In genomic region chr14:101796479-101796878, GRCh38 we compare ENCODE assay signal across 19 cellular contexts. TPM values are rescaled to one million over a fixed set of nuclear protein-coding genes. Genes with fewer than 3 reads are reported as not detected.
DNase-seq lines count a peak whose midpoint lies in the region; ATAC-seq and TF ChIP-seq lines count a peak whose summit lies in the region.
"Had no signal": no experiment of that assay in that cellular context is flagged by ENCODE, and none has a peak within 500 bp of the region (broad histone marks: within the 10 kb centered on the region; RNA-seq: fewer than 3 reads in every experiment).

No MANE protein-coding gene starts in this region.

- ATAC-seq in Right ventricle myocardium superior (ENCODE audit: poor library complexity): peak; percentile 9
- ATAC-seq in WTC11: no peak; the same call in 1 of the 2 replicates
- peak; percentile 25 for ATAC-seq in upper lobe of right lung
- ATAC-seq in activated CD8-positive, alpha-beta T cell treated with anti-CD3 and anti-CD28 coated beads, Interleukin-2, amount 10 ng/mL, durations not matched to agents 7 days and 5 days: no peak
- no peak for ATAC-seq in CD4-positive, alpha-beta T cell (ENCODE audit: poor library complexity)
- ATAC-seq: GM23338, HCT116, K562 had no signal

- H3K9me3 ChIP-seq in right atrium auricular region (no peaks in the 10 kb centered on the region), muscle layer of colon (ENCODE audit: low read length) (no peaks in the 10 kb centered on the region), upper lobe of right lung (no peaks in the 10 kb centered on the region)
- H3K9me3 ChIP-seq in CD4-positive, alpha-beta T cell (ENCODE audit: control insufficient read depth, low read length): peaks cover 3% of the 10 kb centered on the region

- H3K4me1 ChIP-seq in right atrium auricular region: peaks cover 0 to 8% of the 10 kb centered on the region in 2 donors
- H3K4me1 ChIP-seq in muscle layer of colon (ENCODE audit: insufficient read depth, low read length): peaks cover 44% of the 10 kb centered on the region
- no peaks in the 10 kb centered on the region for H3K4me1 ChIP-seq in upper lobe of right lung

- H3K9ac ChIP-seq in muscle layer of colon (ENCODE audit: low read length): peak overlapping the region; percentile 5

- H3K36me3 ChIP-seq in right atrium auricular region (peaks cover 4% of the 10 kb centered on the region), muscle layer of colon (ENCODE audit: insufficient read depth, low read length) (no peaks in the 10 kb centered on the region), upper lobe of right lung (peaks cover 6% of the 10 kb centered on the region)

- DNase-seq in Right ventricle myocardium superior (no peak), right atrium auricular region (ENCODE audit: low spot score) (no peak), WTC11 (ENCODE audit: low spot score) (no peak), upper lobe of right lung (no peak), NCI-H2171 (lab: John Stamatoyannopoulos, UW) (no peak)
- DNase-seq in activated CD8-positive, alpha-beta T cell treated with anti-CD3 and anti-CD28 coated beads, Interleukin-2, amount 10 ng/mL, durations not matched to agents 7 days and 5 days: no peak
- no peak for DNase-seq in CD4-positive, alpha-beta T cell
- DNase-seq: C1 segment of cervical spinal cord, GF-D8, MV-4-11, NCI-H1417 treated with DMSO at 0.1 percent for 48 hours, NCI-H2029, NCI-H2171 treated with DMSO at 0.1 percent for 48 hours, NCI-H446 treated with DMSO at 0.1 percent for 48 hours had no signal

- POLR2A ChIA-PET in WTC11 (lab: Charles Lee): no interaction called here
- POLR2A ChIA-PET in activated CD8-positive, alpha-beta T cell treated with anti-CD3 and anti-CD28 coated beads, Interleukin-2, amount 10 ng/mL, durations not matched to agents 7 days and 5 days (lab: Charles Lee): interaction anchor here (0.6 to 0.9 kb wide), 2 partner anchors 14 to 15 kb away, joined by 4 read pairs; no protein-coding TSS in a partner anchor
- POLR2A ChIA-PET in CD4-positive, alpha-beta T cell (lab: Charles Lee): no interaction called here

- CTCF ChIA-PET in WTC11 (lab: Charles Lee): no interaction called here
- CTCF ChIA-PET in activated CD8-positive, alpha-beta T cell treated with anti-CD3 and anti-CD28 coated beads, Interleukin-2, amount 10 ng/mL, durations not matched to agents 7 days and 5 days (lab: Charles Lee): no interaction called here
- CTCF ChIA-PET in CD4-positive, alpha-beta T cell (lab: Charles Lee): no interaction called here

- H3K4me1 Mint-ChIP-seq in WTC11: no peaks in the 10 kb centered on the region
- peaks cover 11% of the 10 kb centered on the region for H3K4me1 Mint-ChIP-seq in activated CD8-positive, alpha-beta T cell treated with anti-CD3 and anti-CD28 coated beads, Interleukin-2, amount 10 ng/mL, durations not matched to agents 7 days and 5 days (ENCODE audit: low read depth)
- peaks cover 24% of the 10 kb centered on the region for H3K4me1 Mint-ChIP-seq in CD4-positive, alpha-beta T cell (ENCODE audit: low read depth)
- H3K4me1 Mint-ChIP-seq: GM23338 had no signal

- intact Hi-C loops in Right ventricle myocardium superior (cut with DNase I): no loop called here
- intact Hi-C loops in upper lobe of right lung (cut with DNase I): no loop called here
- intact Hi-C loops in CD4-positive, alpha-beta T cell (cut with DNase I, micrococcal nuclease): no loop called here

- no peaks in the 10 kb centered on the region for H3K27me3 Mint-ChIP-seq in WTC11 (ENCODE audit: low read depth)
- no peaks in the 10 kb centered on the region for H3K27me3 Mint-ChIP-seq in activated CD8-positive, alpha-beta T cell treated with anti-CD3 and anti-CD28 coated beads, Interleukin-2, amount 10 ng/mL, durations not matched to agents 7 days and 5 days (ENCODE audit: low read depth)
- no peaks in the 10 kb centered on the region for H3K27me3 Mint-ChIP-seq in CD4-positive, alpha-beta T cell

- no peaks in the 10 kb centered on the region for H3K36me3 Mint-ChIP-seq in WTC11
- H3K36me3 Mint-ChIP-seq in activated CD8-positive, alpha-beta T cell treated with anti-CD3 and anti-CD28 coated beads, Interleukin-2, amount 10 ng/mL, durations not matched to agents 7 days and 5 days (ENCODE audit: low read depth): peaks cover 7% of the 10 kb centered on the region
- peaks cover 11% of the 10 kb centered on the region for H3K36me3 Mint-ChIP-seq in CD4-positive, alpha-beta T cell (ENCODE audit: low read depth)

- no peak overlapping the region for H3K4me3 Mint-ChIP-seq in WTC11
- no peak overlapping the region for H3K4me3 Mint-ChIP-seq in activated CD8-positive, alpha-beta T cell treated with anti-CD3 and anti-CD28 coated beads, Interleukin-2, amount 10 ng/mL, durations not matched to agents 7 days and 5 days
- no peak overlapping the region for H3K4me3 Mint-ChIP-seq in CD4-positive, alpha-beta T cell
- H3K4me3 Mint-ChIP-seq: GM23338 had no signal

- H3K27ac ChIP-seq in right atrium auricular region: no peak overlapping the region
- H3K27ac ChIP-seq in muscle layer of colon (ENCODE audit: low read depth, low read length): peak overlapping the region; percentile 59
- no peak overlapping the region for H3K27ac ChIP-seq in upper lobe of right lung
- no peak overlapping the region for H3K27ac ChIP-seq in CD4-positive, alpha-beta T cell (ENCODE audit: low read depth, low read length)
- H3K27ac ChIP-seq: RWPE1 had no signal

- H3K9me3 Mint-ChIP-seq in WTC11: no peaks in the 10 kb centered on the region
- peaks cover 5% of the 10 kb centered on the region for H3K9me3 Mint-ChIP-seq in activated CD8-positive, alpha-beta T cell treated with anti-CD3 and anti-CD28 coated beads, Interleukin-2, amount 10 ng/mL, durations not matched to agents 7 days and 5 days (ENCODE audit: insufficient read depth)
- peaks cover 1% of the 10 kb centered on the region for H3K9me3 Mint-ChIP-seq in CD4-positive, alpha-beta T cell

- H3K27ac Mint-ChIP-seq in WTC11: peak overlapping the region; percentile 64; the same call in 1 of the 2 replicates
- no peak overlapping the region for H3K27ac Mint-ChIP-seq in activated CD8-positive, alpha-beta T cell treated with anti-CD3 and anti-CD28 coated beads, Interleukin-2, amount 10 ng/mL, durations not matched to agents 7 days and 5 days
- no peak overlapping the region for H3K27ac Mint-ChIP-seq in CD4-positive, alpha-beta T cell
- H3K27ac Mint-ChIP-seq: GM23338 had no signal

- no peaks in the 10 kb centered on the region for H3K27me3 ChIP-seq in right atrium auricular region
- H3K27me3 ChIP-seq in muscle layer of colon (ENCODE audit: control insufficient read depth in 1 of 2, insufficient read depth in 2 of 2, low read length in 2 of 2): no peaks in the 10 kb centered on the region
- no peaks in the 10 kb centered on the region for H3K27me3 ChIP-seq in upper lobe of right lung
- no peaks in the 10 kb centered on the region for H3K27me3 ChIP-seq in CD4-positive, alpha-beta T cell (ENCODE audit: control insufficient read depth, insufficient read depth, low read length)

- H3K4me3 ChIP-seq in right atrium auricular region (no peak overlapping the region), muscle layer of colon (ENCODE audit: low read depth in 1 of 2, low read length in 2 of 2) (no peak overlapping the region), upper lobe of right lung (no peak overlapping the region)
- H3K4me3 ChIP-seq: GM23338, K562 had no signal

- TF ChIP-seq CTCF in right atrium auricular region (IDR thresholded peaks at IDR 0.05) (no peak), WTC11 (IDR thresholded peaks at IDR 0.05) (no peak), upper lobe of right lung (IDR thresholded peaks at IDR 0.05) (no peak)
- TF ChIP-seq CTCF in CD4-positive, alpha-beta T cell (IDR thresholded peaks at IDR 0.05): no peak

TF ChIP-seq in WTC11, 78 proteins besides CTCF, POLR2A, EP300 and RAD21 (continues in another document):
- TF ChIP-seq ZNF138 (CRISPR knock-in tag; conservative IDR thresholded peaks at IDR 0.05) (no peak), SP1 (CRISPR knock-in tag; conservative IDR thresholded peaks at IDR 0.05) (no peak), RORB (CRISPR knock-in tag; IDR thresholded peaks at IDR 0.05) (no peak), AR (CRISPR knock-in tag; IDR thresholded peaks at IDR 0.05) (no peak)

RNA-seq across cellular contexts. Expression of gene PPP2R5C, which starts 35.0 kb away (rescaled TPM):
- total RNA-seq in Right ventricle myocardium superior: 169 TPM
- 10 to 100 TPM; 82.2 to 82.9 TPM for total RNA-seq in right atrium auricular region
- 89.9 to 105 TPM (median 99.9 TPM) in 3 replicates for total RNA-seq in WTC11 (2021)
- 165 TPM for total RNA-seq in upper lobe of right lung
- 100 to 1,000 TPM; 218 to 223 TPM for total RNA-seq in activated CD8-positive, alpha-beta T cell treated with anti-CD3 and anti-CD28 coated beads, Interleukin-2, amount 10 ng/mL, durations not matched to agents 7 days and 5 days
- 100 to 1,000 TPM; 463 to 487 TPM for total RNA-seq in CD4-positive, alpha-beta T cell

Comparison
In these comparisons a context has a peak if more than half of its experiments do, and no peak if none do; other contexts are left out.
1. ATAC-seq: peak in Right ventricle myocardium superior (single experiment) and upper lobe of right lung (single experiment); none in WTC11 (single experiment), activated CD8-positive, alpha-beta T cell treated with anti-CD3 and anti-CD28 coated beads, Interleukin-2, amount 10 ng/mL, durations not matched to agents 7 days and 5 days (single experiment) and CD4-positive, alpha-beta T cell (single experiment).